ENCODE assay signal across 19 cellular contexts in genomic region chr15:95407534-95407933, GRCh38.
DNase-seq lines count a peak whose midpoint lies in the region; ATAC-seq, FAIRE-seq and TF ChIP-seq lines count a peak whose summit lies in the region.
"Had no signal": no experiment of that assay in that cellular context is flagged by ENCODE, and none has a peak within 500 bp of the region (broad histone marks: within the 10 kb centered on the region; RNA-seq: fewer than 3 reads in every experiment).

No MANE protein-coding gene starts in this region.

- no peak overlapping the region for H2BK5ac ChIP-seq in mesendoderm (ENCODE audit: low read length)

- POLR2A ChIA-PET in K562 (lab: Yijun Ruan, JAX), result no interaction called here

- H3K27ac Mint-ChIP-seq in osteocyte (ENCODE audit: unreplicated experiment), result peak overlapping the region; percentile 88
- H3K27ac Mint-ChIP-seq: CD4-positive, CD25-positive, alpha-beta regulatory T cell; CD8-positive, alpha-beta memory T cell; GM23338 had no signal

- no peaks in the 10 kb centered on the region for H3K79me2 ChIP-seq in GM23248 (ENCODE audit: insufficient read depth)
- no peaks in the 10 kb centered on the region for H3K79me2 ChIP-seq in K562 (ENCODE audit: control insufficient read depth, insufficient read depth, low read length)
- H3K79me2 ChIP-seq in mesendoderm (ENCODE audit: control insufficient read depth, insufficient read depth, low read length), result no peaks in the 10 kb centered on the region

- H3K27me3 ChIP-seq in GM23248 (replicated peaks; ENCODE audit: insufficient read depth) (no peaks in the 10 kb centered on the region), K562 (ENCODE audit: control insufficient read depth in 2 of 2, insufficient read depth in 2 of 2, low read length in 2 of 2) (no peaks in the 10 kb centered on the region), mesendoderm (ENCODE audit: insufficient read depth, low read length, poor library complexity) (no peaks in the 10 kb centered on the region)
- H3K27me3 ChIP-seq: BE2C had no signal

- no peak for TF ChIP-seq RAD21 in K562 (CRISPR knock-in tag; conservative IDR thresholded peaks at IDR 0.05 in 1 of 2, IDR thresholded peaks at IDR 0.05 in 1 of 2)

- no peak overlapping the region for H3K9ac ChIP-seq in GM23248
- H3K9ac ChIP-seq in K562 (ENCODE audit: insufficient read depth in 1 of 2, low read depth in 2 of 2, low read length in 2 of 2), result no peak overlapping the region
- no peak overlapping the region for H3K9ac ChIP-seq in mesendoderm (ENCODE audit: low read length)

- H3K4me2 ChIP-seq in GM23248 (ENCODE audit: unreplicated experiment) (no peak overlapping the region), K562 (ENCODE audit: insufficient read depth, low read length) (no peak overlapping the region), mesendoderm (ENCODE audit: low read length) (no peak overlapping the region)
- H3K4me2 ChIP-seq: GM23338 had no signal

- no peak overlapping the region for H3K4me3 ChIP-seq in GM23248
- no peak overlapping the region for H3K4me3 ChIP-seq in K562
- H3K4me3 ChIP-seq in mesendoderm (ENCODE audit: low read length), result no peak overlapping the region
- H3K4me3 ChIP-seq: GM12878, GM23338 had no signal

- TF ChIP-seq EP300 in K562 (IDR thresholded peaks at IDR 0.05; ENCODE audit: low read length), result no peak

- H3K56ac ChIP-seq in mesendoderm (ENCODE audit: low read length), result no peak overlapping the region

- no peaks in the 10 kb centered on the region for H3K36me3 ChIP-seq in GM23248 (ENCODE audit: low read depth)
- no peaks in the 10 kb centered on the region for H3K36me3 ChIP-seq in K562 (ENCODE audit: control insufficient read depth, insufficient read depth, low read length)
- H3K36me3 ChIP-seq in mesendoderm (ENCODE audit: control insufficient read depth, insufficient read depth, low read length), result no peaks in the 10 kb centered on the region
- H3K36me3 ChIP-seq: BE2C had no signal

- DNase-seq in GM23248 (no peak), K562 (ENCODE audit: extremely low read depth in 1 of 4, low spot score in 3 of 4) (no peak), osteocyte (ENCODE audit: extremely low spot score, unreplicated experiment) (no peak), NCI-H345 treated with DMSO at 0.1 percent for 48 hours (lab: John Stamatoyannopoulos, UW; ENCODE audit: unreplicated experiment) (no peak), mesendoderm (no peak)
- DNase-seq: ACHN; BE2C; C1 segment of cervical spinal cord; CD4-positive, CD25-positive, alpha-beta regulatory T cell; CD8-positive, alpha-beta memory T cell; COR-L47; DMS 273 treated with DMSO at 0.1 percent for 48 hours; DMS53; DND-41; EL had no signal

- no peak overlapping the region for H2BK15ac ChIP-seq in mesendoderm (replicated peaks; ENCODE audit: low read depth)

- no peak for TF ChIP-seq POLR2A in K562 (conservative IDR thresholded peaks at IDR 0.05)

- H3K27ac ChIP-seq in GM23248, result no peak overlapping the region
- no peak overlapping the region for H3K27ac ChIP-seq in K562 (ENCODE audit: extremely low read depth, low read depth, low read length)
- no peak overlapping the region for H3K27ac ChIP-seq in mesendoderm (ENCODE audit: low read depth, low read length)

- H2AFZ ChIP-seq in GM23248 (peak overlapping the region; percentile 24; the same call in 1 of the 2 replicates), K562 (ENCODE audit: low read depth, low read length) (no peak overlapping the region)
- H2AFZ ChIP-seq: GM23338 had no signal

- TF ChIP-seq CTCF in K562 (IDR thresholded peaks at IDR 0.05 in 2 of 3, conservative IDR thresholded peaks at IDR 0.05 in 1 of 3; ENCODE audit: insufficient read depth in 2 of 3, low read depth in 1 of 3, low read length in 3 of 3), result no peak
- no peak for TF ChIP-seq CTCF in osteocyte (IDR thresholded peaks at IDR 0.05)

- H3K18ac ChIP-seq in mesendoderm (ENCODE audit: low read length), result no peak overlapping the region

- no peak overlapping the region for H4K8ac ChIP-seq in mesendoderm (ENCODE audit: low read depth, low read length)

- H4K5ac ChIP-seq in mesendoderm (ENCODE audit: low read length), result no peak overlapping the region

- peaks cover 15% of the 10 kb centered on the region for H3K9me3 Mint-ChIP-seq in osteocyte (ENCODE audit: unreplicated experiment)
- H3K9me3 Mint-ChIP-seq: CD4-positive, CD25-positive, alpha-beta regulatory T cell; GM23338 had no signal

- H3K79me1 ChIP-seq in mesendoderm (ENCODE audit: low read length), result no peaks in the 10 kb centered on the region

- H3K4me1 ChIP-seq in GM23248 (ENCODE audit: insufficient read depth) (peaks cover 6% of the 10 kb centered on the region; the same call in 1 of the 2 replicates), K562 (replicated peaks in 1 of 2; ENCODE audit: control insufficient read depth in 2 of 2, insufficient read depth in 2 of 2, low read length in 2 of 2) (peaks cover 0 to 5% of the 10 kb centered on the region in 2 experiments; a peak in 2 of 5 replicates), mesendoderm (ENCODE audit: control insufficient read depth, low read depth, low read length) (no peaks in the 10 kb centered on the region)
- H3K4me1 ChIP-seq: BE2C had no signal

- H3F3A ChIP-seq in GM23248 (ENCODE audit: insufficient read depth), result no peaks in the 10 kb centered on the region

- no peak overlapping the region for H3K23ac ChIP-seq in mesendoderm (ENCODE audit: low read length)

- H3K9me2 ChIP-seq in GM23248 (ENCODE audit: insufficient read depth), result no peaks in the 10 kb centered on the region

- intact Hi-C loops in K562 (cut with micrococcal nuclease), result no loop called here

- H3K4me3 Mint-ChIP-seq in osteocyte (ENCODE audit: unreplicated experiment), result no peak overlapping the region
- H3K4me3 Mint-ChIP-seq: CD4-positive, CD25-positive, alpha-beta regulatory T cell; CD8-positive, alpha-beta memory T cell; GM23338 had no signal

- no peak overlapping the region for H2BK120ac ChIP-seq in mesendoderm (ENCODE audit: low read depth, low read length)

- CTCF ChIA-PET in K562 (lab: Yijun Ruan, JAX; ENCODE audit: low intra/inter-chr PET ratio), result no interaction called here

- peaks cover 67% of the 10 kb centered on the region for H3K4me1 Mint-ChIP-seq in osteocyte (ENCODE audit: unreplicated experiment)
- H3K4me1 Mint-ChIP-seq: CD4-positive, CD25-positive, alpha-beta regulatory T cell; GM23338 had no signal

- H3K9me3 ChIP-seq in GM23248 (ENCODE audit: low read depth) (no peaks in the 10 kb centered on the region), K562 (replicated peaks; ENCODE audit: control insufficient read depth, insufficient read depth, low read depth, low read length) (no peaks in the 10 kb centered on the region)
- H3K9me3 ChIP-seq: BE2C had no signal

- no peaks in the 10 kb centered on the region for H3K27me3 Mint-ChIP-seq in osteocyte (ENCODE audit: unreplicated experiment)
- H3K27me3 Mint-ChIP-seq: CD4-positive, CD25-positive, alpha-beta regulatory T cell; CD8-positive, alpha-beta memory T cell had no signal

- FAIRE-seq in K562 (lab: Jason Lieb, UNC), result no peak
- FAIRE-seq: GM12878, H54 had no signal

- ATAC-seq in K562, result no peak
- ATAC-seq in HG03196 (IDR thresholded peaks at IDR 0.05; ENCODE audit: unreplicated experiment), result no peak
- ATAC-seq: GM12878, GM23338 had no signal

- H3K36me3 Mint-ChIP-seq in osteocyte (ENCODE audit: unreplicated experiment), result no peaks in the 10 kb centered on the region
- H3K36me3 Mint-ChIP-seq: CD4-positive, CD25-positive, alpha-beta regulatory T cell; CD8-positive, alpha-beta memory T cell had no signal

- no peaks in the 10 kb centered on the region for H3K9me1 ChIP-seq in K562 (ENCODE audit: control insufficient read depth, insufficient read depth, low read length)

- in situ Hi-C loops in GM23248 (cut with MboI) (no loop called here), K562 (cut with MboI) (no loop called here)

- no peak overlapping the region for H3K4ac ChIP-seq in mesendoderm (ENCODE audit: low read depth, low read length)

- no TSS peak for BruUV-seq in K562 (replicated peaks; lab: Mats Ljungman, UMichigan)

- H4K20me1 ChIP-seq in GM23248 (ENCODE audit: insufficient read depth), result no peaks in the 10 kb centered on the region
- H4K20me1 ChIP-seq in K562 (replicated peaks; ENCODE audit: control insufficient read depth, insufficient read depth, low read length), result no peaks in the 10 kb centered on the region

- no peak overlapping the region for H2AK5ac ChIP-seq in mesendoderm (ENCODE audit: low read length)

TF ChIP-seq in K562, 482 proteins besides CTCF, POLR2A, EP300 and RAD21:
- TF ChIP-seq MAFG (tag; conservative IDR thresholded peaks at IDR 0.05), result 0 out of 2 replicates have a peak, but pooled peaks have one; percentile 33
- TF ChIP-seq ZNF316 (IDR thresholded peaks at IDR 0.05), result peak; percentile 79
- TF ChIP-seq MAFF (IDR thresholded peaks at IDR 0.05; ENCODE audit: low read length), result peak; percentile 63
- TF ChIP-seq MAFK (IDR thresholded peaks at IDR 0.05; ENCODE audit: low read length), result peak; percentile 35; the same call in 1 of the 2 replicates
- peak; percentile 38; the same call in 1 of the 2 replicates for TF ChIP-seq C11orf30 (IDR thresholded peaks at IDR 0.05; ENCODE audit: low read depth)
- no peak for TF ChIP-seq ARID3B (CRISPR knock-in tag; IDR thresholded peaks at IDR 0.05; ENCODE audit: borderline replicate concordance)
- no peak for TF ChIP-seq CEBPB (tag; IDR thresholded peaks at IDR 0.05)
- TF ChIP-seq ARID2 (IDR thresholded peaks at IDR 0.05), result no peak
TF ChIP-seq in K562: peak in this region for 5.
